12 cellular contexts compared by ENCODE assay signal in genomic region chr2:25305809-25306208, GRCh38. TPM values are rescaled to one million over a fixed set of nuclear protein-coding genes. Genes with fewer than 3 reads are reported as not detected.
DNase-seq lines count a peak whose midpoint lies in the region; ATAC-seq and TF ChIP-seq lines count a peak whose summit lies in the region.
"Had no signal": no experiment of that assay in that cellular context is flagged by ENCODE, and none has a peak within 500 bp of the region (broad histone marks: within the 10 kb centered on the region; RNA-seq: fewer than 3 reads in every experiment).

No MANE protein-coding gene starts in this region.

- TF ChIP-seq CTCF in dorsolateral prefrontal cortex (IDR thresholded peaks at IDR 0.05 in 54 of 56, conservative IDR thresholded peaks at IDR 0.05 in 2 of 56; ENCODE audit: low read depth in 1 of 56, partially characterized antibody in 56 of 56) (no peak), osteoblast (IDR thresholded peaks at IDR 0.05; ENCODE audit: extremely low read depth, low read depth, low read length) (no peak)

- no peaks in the 10 kb centered on the region for H3K27me3 ChIP-seq in CD4-positive, alpha-beta memory T cell (ENCODE audit: insufficient read depth, low read length)
- H3K27me3 ChIP-seq in dorsolateral prefrontal cortex (no peaks in the 10 kb centered on the region), osteoblast (ENCODE audit: insufficient read depth, low read length) (no peaks in the 10 kb centered on the region)

- H3K36me3 Mint-ChIP-seq in CD4-positive, alpha-beta memory T cell, result peaks cover 21 to 66% of the 10 kb centered on the region in 2 donors

- H3K27me3 Mint-ChIP-seq in CD4-positive, alpha-beta memory T cell, result no peaks in the 10 kb centered on the region

- POLR2A ChIA-PET in CD4-positive, alpha-beta memory T cell (lab: Charles Lee; ENCODE audit: partially characterized antibody), result interaction anchor here (1.6 to 5.8 kb wide), 4 partner anchors 9 to 32 kb away, joined by 5 to 35 read pairs (median 22); no protein-coding TSS in a partner anchor

- CTCF ChIA-PET in CD4-positive, alpha-beta memory T cell (lab: Charles Lee; ENCODE audit: partially characterized antibody), result interaction anchor here (3.9 kb wide), 1 partner anchor 11 kb away, joined by 18 read pairs; no protein-coding TSS in a partner anchor

- peak overlapping the region; percentile 85 to 95 (median 92) for H3K27ac Mint-ChIP-seq in CD4-positive, alpha-beta memory T cell

- peaks cover 0 to 3% (median 0%) of the 10 kb centered on the region in 8 donors for H3K9me3 Mint-ChIP-seq in CD4-positive, alpha-beta memory T cell

- H3K4me2 ChIP-seq in osteoblast (ENCODE audit: insufficient read depth, low read length), result peak overlapping the region; percentile 9

- intact Hi-C loops in CD4-positive, alpha-beta memory T cell (cut with micrococcal nuclease), result no loop called here
- intact Hi-C loops in dorsolateral prefrontal cortex (cut with DNase I), result loop anchor here in 1 of 2 donors (5.0 kb wide), 2 partner anchors 36 to 71 kb away; partner anchors contain the start of gene DNMT3A

- H3K4me3 Mint-ChIP-seq in CD4-positive, alpha-beta memory T cell, result peak overlapping the region in 2 of 8 donors; percentile 4 to 23

- peaks cover 37 to 87% (median 69%) of the 10 kb centered on the region in 4 donors for H3K4me1 Mint-ChIP-seq in CD4-positive, alpha-beta memory T cell

- ATAC-seq in GM18511 (IDR thresholded peaks at IDR 0.05; ENCODE audit: unreplicated experiment) (no peak), HG02798 (IDR thresholded peaks at IDR 0.05; ENCODE audit: poor library complexity, unreplicated experiment) (no peak)
- ATAC-seq: K562 had no signal

- peaks cover 20% of the 10 kb centered on the region for H3K36me3 ChIP-seq in CD4-positive, alpha-beta memory T cell (ENCODE audit: insufficient read depth, low read length)
- no peaks in the 10 kb centered on the region for H3K36me3 ChIP-seq in osteoblast (ENCODE audit: insufficient read depth, low read length)

- H4K20me1 ChIP-seq in osteoblast (ENCODE audit: insufficient read depth, low read length), result peaks cover 59% of the 10 kb centered on the region

- no peak overlapping the region for H2AFZ ChIP-seq in osteoblast (ENCODE audit: low read length)

- no peaks in the 10 kb centered on the region for H3K79me2 ChIP-seq in osteoblast (ENCODE audit: insufficient read depth, low read length)

- H3K4me3 ChIP-seq in CD4-positive, alpha-beta memory T cell (ENCODE audit: low read length in 2 of 2), result no peak overlapping the region
- peak overlapping the region in 3 of 59 donors; percentile 8 to 16 (median 12) for H3K4me3 ChIP-seq in dorsolateral prefrontal cortex
- no peak overlapping the region for H3K4me3 ChIP-seq in osteoblast (ENCODE audit: insufficient read depth, low read length)
- H3K4me3 ChIP-seq: K562 had no signal

- DNase-seq in CD4-positive, alpha-beta memory T cell, result no peak
- DNase-seq in NCI-H187 treated with DMSO at 0.1 percent for 48 hours (lab: John Stamatoyannopoulos, UW) (peak; percentile 94), dorsolateral prefrontal cortex (peak in 7 of 10 donors; percentile 42 to 76 (median 67)), osteoblast (ENCODE audit: insufficient read length, low spot score, missing footprints) (peak; percentile 92), AG08396 (ENCODE audit: low spot score) (no peak)
- no peak for DNase-seq in activated CD4-positive, alpha-beta T cell treated with anti-CD3 and anti-CD28 coated beads for 4 hours
- DNase-seq: foreskin melanocyte, mammary epithelial cell, NCI-H748 treated with DMSO at 0.1 percent for 48 hours had no signal

- no peaks in the 10 kb centered on the region for H3K9me3 ChIP-seq in CD4-positive, alpha-beta memory T cell (ENCODE audit: control insufficient read depth in 1 of 2, low read length in 2 of 2)
- H3K9me3 ChIP-seq in osteoblast (ENCODE audit: low read depth, low read length), result no peaks in the 10 kb centered on the region

- H3K4me1 ChIP-seq in CD4-positive, alpha-beta memory T cell (ENCODE audit: insufficient read depth, low read length), result peaks cover 82% of the 10 kb centered on the region
- H3K4me1 ChIP-seq in osteoblast (ENCODE audit: insufficient read depth, low read length), result peaks cover 14% of the 10 kb centered on the region

- peak overlapping the region; percentile 51 for H3K27ac ChIP-seq in CD4-positive, alpha-beta memory T cell (ENCODE audit: low read depth, low read length)
- H3K27ac ChIP-seq in dorsolateral prefrontal cortex, result peak overlapping the region in 58 of 59 donors; percentile 5 to 90 (median 76)
- no peak overlapping the region for H3K27ac ChIP-seq in osteoblast (ENCODE audit: low read depth, low read length)

RNA-seq across cellular contexts. Expression of gene DNMT3A, which starts 35.9 kb away (rescaled TPM):
- 10 to 100 TPM; 62.2 to 71.6 TPM for total RNA-seq in CD4-positive, alpha-beta memory T cell
- polyA plus RNA-seq in CD4-positive, alpha-beta memory T cell, result 10 to 100 TPM in 1 of 2 donors, 1 to 10 TPM in 1; 7.5 to 14.6 TPM
- 10 to 100 TPM; 37.2 to 80.0 (median 54.1) TPM for total RNA-seq in dorsolateral prefrontal cortex
- total RNA-seq in osteoblast, result 14.7 and 18.5 TPM in 2 replicates

Comparison
In these comparisons a context has a peak if more than half of its experiments do, and no peak if none do; other contexts are left out.
1. DNase-seq: peak in NCI-H187 treated with DMSO at 0.1 percent for 48 hours (single experiment), dorsolateral prefrontal cortex (7 of 10) and osteoblast (single experiment); none in CD4-positive, alpha-beta memory T cell (0 of 5), AG08396 (single experiment) and activated CD4-positive, alpha-beta T cell treated with anti-CD3 and anti-CD28 coated beads for 4 hours (0 of 2).